Comparison of ENCODE assay signal across 24 cellular contexts in genomic region chr12:21813751-21814150, GRCh38. TPM values are rescaled to one million over a fixed set of nuclear protein-coding genes. Genes with fewer than 3 reads are reported as not detected.
A peak's percentile ranks its signal among the peaks of the same experiment; 100 is the strongest.
DNase-seq lines count a peak whose midpoint lies in the region; ATAC-seq, FAIRE-seq and TF ChIP-seq lines count a peak whose summit lies in the region.
"Had no signal": no experiment of that assay in that cellular context is flagged by ENCODE, and none has a peak within 500 bp of the region (broad histone marks: within the 10 kb centered on the region; RNA-seq: fewer than 3 reads in every experiment).

No MANE protein-coding gene starts in this region.

- peak overlapping the region in 1 of 2 donors; percentile 18 for H3K9ac ChIP-seq in liver (ENCODE audit: low read depth in 1 of 2, low read length in 2 of 2)
- H3K9ac ChIP-seq in HepG2 (ENCODE audit: insufficient read depth, low read depth, low read length): no peak overlapping the region
- H3K9ac ChIP-seq: GM23248 had no signal

- in situ Hi-C loops in HepG2 (cut with HindIII; ENCODE audit: extremely low pct_ligation_motif_present, low pct_unique_long_range_greater_than_20kb): no loop called here

- DNase-seq in HepG2 (ENCODE audit: low spot score): no peak
- no peak for DNase-seq in heart right ventricle
- DNase-seq in right cardiac atrium: no peak
- no peak for DNase-seq in activated naive CD4-positive, alpha-beta T cell treated with Interleukin-2 at 50 U/mL for 16 hours
- DNase-seq in vagina (ENCODE audit: extremely low spot score in 2 of 2): no peak
- DNase-seq: ACHN; C1 segment of cervical spinal cord; CD4-positive, CD25-positive, alpha-beta regulatory T cell; CD8-positive, alpha-beta memory T cell; COR-L47; DMS153; DMS79; GDM1; GM23248 had no signal

- ATAC-seq in HepG2 (no peak), heart right ventricle (peak in 5 of 8 donors; percentile 51 to 93 (median 57)), right cardiac atrium (peak; percentile 44 to 68), HG03457 (IDR thresholded peaks at IDR 0.05; ENCODE audit: unreplicated experiment) (no peak)

- H3K36me3 ChIP-seq in liver (ENCODE audit: control insufficient read depth in 4 of 4, insufficient read depth in 3 of 4, low read depth in 1 of 4, low read length in 3 of 4): peaks cover 0 to 15% (median 3%) of the 10 kb centered on the region in 4 donors
- no peaks in the 10 kb centered on the region for H3K36me3 ChIP-seq in HepG2 (replicated peaks in 1 of 2; ENCODE audit: control insufficient read depth in 1 of 2, insufficient read depth in 2 of 2, low read length in 2 of 2)
- H3K36me3 ChIP-seq in heart right ventricle: peaks cover 0 to 66% (median 0%) of the 10 kb centered on the region in 9 donors
- no peaks in the 10 kb centered on the region for H3K36me3 ChIP-seq in vagina
- H3K36me3 ChIP-seq: BE2C, HAP-1 had no signal

- TF ChIP-seq CTCF in liver (IDR thresholded peaks at IDR 0.05; ENCODE audit: low read depth, low read length, missing input control): no peak
- no peak for TF ChIP-seq CTCF in HepG2 (CRISPR knock-in tag; IDR thresholded peaks at IDR 0.05)
- TF ChIP-seq CTCF in heart right ventricle (IDR thresholded peaks at IDR 0.05): no peak
- no peak for TF ChIP-seq CTCF in vagina (IDR thresholded peaks at IDR 0.05)

- CTCF ChIA-PET in HepG2 (lab: Yijun Ruan, JAX; ENCODE audit: low intra/inter-chr PET ratio, low total read pairs): no interaction called here

- no peaks in the 10 kb centered on the region for H3K79me2 ChIP-seq in HepG2 (ENCODE audit: insufficient read depth, low read length)

- WGBS in liver: 61% methylated on average over 3 of the region's 3 CpGs
- WGBS in HepG2 (ENCODE audit: low lambda C conversion rate): 28% methylated on average over 3 of the region's 3 CpGs
- WGBS in heart right ventricle, 2 donors: 34 to 50% methylated on average over 3 of the region's 3 CpGs
- WGBS in right cardiac atrium: 53% methylated on average over 3 of the region's 3 CpGs

- H4K20me1 ChIP-seq in HepG2 (ENCODE audit: insufficient read depth, low read length): no peaks in the 10 kb centered on the region

- BruUV-seq in HepG2 (replicated peaks; lab: Mats Ljungman, UMichigan): no TSS peak

- TF ChIP-seq POLR2A in HepG2 (IDR thresholded peaks at IDR 0.05; ENCODE audit: insufficient read depth in 1 of 2, low read depth in 2 of 2, low read length in 2 of 2) (no peak), vagina (IDR thresholded peaks at IDR 0.05) (no peak)

- TF ChIP-seq RAD21 in liver (IDR thresholded peaks at IDR 0.05): no peak
- no peak for TF ChIP-seq RAD21 in HepG2 (CRISPR knock-in tag; IDR thresholded peaks at IDR 0.05)

- intact Hi-C loops in HepG2 (cut with micrococcal nuclease; ENCODE audit: unreplicated experiment): no loop called here
- intact Hi-C loops in heart right ventricle (cut with DNase I): loop anchor here in 2 of 10 donors (5.0 to 10.0 kb wide), 2 partner anchors 36 to 99 kb away; no protein-coding TSS in a partner anchor
- intact Hi-C loops in right cardiac atrium (cut with DNase I): no loop called here
- intact Hi-C loops in vagina (cut with DNase I): no loop called here

- no peak overlapping the region for H3K4me2 ChIP-seq in HepG2 (ENCODE audit: low read depth, low read length)

- TF ChIP-seq EP300 in HepG2 (IDR thresholded peaks at IDR 0.05; ENCODE audit: low read depth in 2 of 2, low read length in 2 of 2) (no peak), HepG2 (CRISPR knock-in tag; IDR thresholded peaks at IDR 0.05; ENCODE audit: borderline replicate concordance) (no peak)

- no peak overlapping the region for H3K4me3 ChIP-seq in liver (ENCODE audit: low read depth in 1 of 3, low read length in 3 of 3)
- H3K4me3 ChIP-seq in HepG2 (replicated peaks in 1 of 3; ENCODE audit: insufficient read depth in 1 of 3, low read depth in 2 of 3, low read length in 3 of 3): no peak overlapping the region
- H3K4me3 ChIP-seq in heart right ventricle: no peak overlapping the region
- no peak overlapping the region for H3K4me3 ChIP-seq in right cardiac atrium (ENCODE audit: low read length)
- no peak overlapping the region for H3K4me3 ChIP-seq in vagina
- H3K4me3 ChIP-seq: GM23248, HAP-1 had no signal

- no peaks in the 10 kb centered on the region for H3K27me3 ChIP-seq in liver (ENCODE audit: control insufficient read depth in 4 of 4, insufficient read depth in 4 of 4, low read length in 3 of 4)
- no peaks in the 10 kb centered on the region for H3K27me3 ChIP-seq in HepG2 (ENCODE audit: control insufficient read depth in 1 of 2, insufficient read depth in 2 of 2, low read length in 2 of 2)
- H3K27me3 ChIP-seq in heart right ventricle: no peaks in the 10 kb centered on the region
- no peaks in the 10 kb centered on the region for H3K27me3 ChIP-seq in right cardiac atrium (ENCODE audit: control insufficient read depth, insufficient read depth)
- H3K27me3 ChIP-seq in vagina: no peaks in the 10 kb centered on the region
- H3K27me3 ChIP-seq: BE2C had no signal

- peak overlapping the region; percentile 51 to 61 for H3K27ac ChIP-seq in liver (ENCODE audit: low read depth in 1 of 2, low read length in 2 of 2)
- H3K27ac ChIP-seq in HepG2 (ENCODE audit: extremely low read length, insufficient read depth, low read length): no peak overlapping the region
- peak overlapping the region in 7 of 10 donors; percentile 13 to 50 (median 23) for H3K27ac ChIP-seq in heart right ventricle
- no peak overlapping the region for H3K27ac ChIP-seq in right cardiac atrium (ENCODE audit: low read length)
- no peak overlapping the region for H3K27ac ChIP-seq in vagina
- H3K27ac ChIP-seq: GM23248 had no signal

- no peaks in the 10 kb centered on the region for H3K9me3 ChIP-seq in liver (ENCODE audit: control insufficient read depth in 4 of 4, low read length in 3 of 4)
- peaks cover 10% of the 10 kb centered on the region; the same call in 1 of the 2 replicates for H3K9me3 ChIP-seq in HepG2 (ENCODE audit: low read length)
- peaks cover 0 to 4% (median 0%) of the 10 kb centered on the region in 11 donors for H3K9me3 ChIP-seq in heart right ventricle
- H3K9me3 ChIP-seq in right cardiac atrium (ENCODE audit: control insufficient read depth, low read length): no peaks in the 10 kb centered on the region
- H3K9me3 ChIP-seq in vagina: no peaks in the 10 kb centered on the region
- H3K9me3 ChIP-seq: BE2C, HAP-1 had no signal

- H3K4me1 ChIP-seq in liver (ENCODE audit: control insufficient read depth in 4 of 4, insufficient read depth in 4 of 4, low read length in 3 of 4) (peaks cover 1 to 49% (median 31%) of the 10 kb centered on the region in 4 donors), HepG2 (ENCODE audit: insufficient read depth, low read length) (0 out of 2 replicates have a peak, but pooled peaks cover 3% of the 10 kb centered on the region), heart right ventricle (peaks cover 0 to 25% (median 4%) of the 10 kb centered on the region in 9 donors), right cardiac atrium (ENCODE audit: control insufficient read depth, insufficient read depth, low read length) (peaks cover 3% of the 10 kb centered on the region), vagina (peaks cover 2% of the 10 kb centered on the region)
- H3K4me1 ChIP-seq: HAP-1 had no signal

- POLR2A ChIA-PET in HepG2 (lab: Yijun Ruan, JAX): no interaction called here

- H2AFZ ChIP-seq in HepG2 (ENCODE audit: low read length): no peak overlapping the region
- H2AFZ ChIP-seq: GM23248 had no signal

- FAIRE-seq in HepG2 (lab: Jason Lieb, UNC): no peak
- FAIRE-seq: A204.1, GM12892, GM18507, HTR-8/SVneo had no signal

TF ChIP-seq in liver, 16 proteins besides CTCF, POLR2A, EP300 and RAD21 (continues in another document):
- TF ChIP-seq, protein P1, sequence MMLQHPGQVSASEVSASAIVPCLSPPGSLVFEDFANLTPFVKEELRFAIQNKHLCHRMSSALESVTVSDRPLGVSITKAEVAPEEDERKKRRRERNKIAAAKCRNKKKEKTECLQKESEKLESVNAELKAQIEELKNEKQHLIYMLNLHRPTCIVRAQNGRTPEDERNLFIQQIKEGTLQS (IDR thresholded peaks at IDR 0.05): no peak

TF ChIP-seq in HepG2, 621 proteins besides CTCF, POLR2A, EP300 and RAD21 (continues in another document):
- no peak for TF ChIP-seq PAF1 (CRISPR knock-in tag; IDR thresholded peaks at IDR 0.05)
- TF ChIP-seq BRCA1 (CRISPR knock-in tag; IDR thresholded peaks at IDR 0.05): no peak

RNA-seq across cellular contexts. Expression of gene KCNJ8, which starts 39.2 kb away (rescaled TPM):
- total RNA-seq in liver (10 to 100 TPM; 10.9 to 44.2 TPM), HepG2 (2016; rRNA removed; fragmentation: Illumina TruSeq; extraction: Trizol) (not detected in 2 replicates), heart right ventricle (100 to 1,000 TPM in 2 of 10 donors, 10 to 100 TPM in 8; 46.0 to 128 (median 54.8) TPM), right cardiac atrium (10 to 100 TPM; 37.5 to 45.0 (median 40.4) TPM), vagina (17.2 TPM)
- polyA plus RNA-seq in liver (10 to 100 TPM; 24.2 to 30.3 TPM), HepG2 (2011; rRNA removed) (not detected in 2 replicates), heart right ventricle (10 to 100 TPM; 13.8 to 87.8 TPM), right cardiac atrium (25.7 TPM)
- total RNA-seq in HepG2 (2016; cell fraction: cytosol; rRNA removed; fragmentation: Illumina TruSeq; extraction: Trizol; ENCODE audit: low read depth): not detected in 2 replicates
- not detected in 2 replicates for total RNA-seq in HepG2 (2016; cell fraction: insoluble cytoplasmic fraction; rRNA removed; fragmentation: Illumina TruSeq; extraction: Trizol)
- not detected in 2 replicates for total RNA-seq in HepG2 (2016; cell fraction: membrane; rRNA removed; fragmentation: Illumina TruSeq; extraction: Trizol)
- not detected in 2 replicates for total RNA-seq in HepG2 (2016; cell fraction: nucleus; rRNA removed; fragmentation: Illumina TruSeq; extraction: Trizol)
- not detected in 2 replicates for polyA plus RNA-seq in HepG2 (2011; cell fraction: cytosol; rRNA removed)
- polyA plus RNA-seq in HepG2 (2011; cell fraction: nucleus; rRNA removed): not detected in 2 replicates
- not detected in 2 replicates for polyA plus RNA-seq in HepG2 (2012)
- not detected in 2 replicates for polyA plus RNA-seq in HepG2 (2016; cell fraction: cytosol; fragmentation: Illumina TruSeq; extraction: Trizol; ENCODE audit: low read depth)
- polyA plus RNA-seq in HepG2 (2016; cell fraction: insoluble cytoplasmic fraction; fragmentation: Illumina TruSeq; extraction: Trizol; ENCODE audit: low read depth): not detected in 2 replicates
- not detected in 2 replicates for polyA plus RNA-seq in HepG2 (2016; cell fraction: membrane; fragmentation: Illumina TruSeq; extraction: Trizol; ENCODE audit: low read depth)
- not detected in 2 replicates for polyA plus RNA-seq in HepG2 (2016; cell fraction: nucleus; fragmentation: Illumina TruSeq; extraction: Trizol; ENCODE audit: insufficient read depth, low read depth)
- not detected in 2 replicates for polyA minus RNA-seq in HepG2 (2011; rRNA and poly(A)+ RNA removed; ENCODE audit: low replicate concordance)
- not detected in 2 replicates for polyA minus RNA-seq in HepG2 (2011; cell fraction: cytosol; rRNA and poly(A)+ RNA removed)
- polyA minus RNA-seq in HepG2 (2011; cell fraction: nucleus; rRNA and poly(A)+ RNA removed): not detected in 2 replicates
- total RNA-seq: CD4-positive, CD25-positive, alpha-beta regulatory T cell; CD8-positive, alpha-beta memory T cell; Daoy had no signal
- polyA plus RNA-seq: CD8-positive, alpha-beta memory T cell; IgD-negative memory B cell had no signal

Comparison
In these comparisons a context has a peak if more than half of its experiments do, and no peak if none do; other contexts are left out.
1. H3K27ac ChIP-seq: peak in liver (2 of 2) and heart right ventricle (7 of 10); none in HepG2 (single experiment), right cardiac atrium (single experiment) and vagina (single experiment).
2. RNA of gene KCNJ8, which starts 39.2 kb away (total RNA-seq): 46.0 to 128 TPM in heart right ventricle, 10.9 to 44.2 TPM in liver, 37.5 to 45.0 TPM in right cardiac atrium and 17.2 TPM in vagina (single experiment); not detected in HepG2; every median in the first group is over 10 times any median in the second.
3. ATAC-seq: peak in heart right ventricle (5 of 8) and right cardiac atrium (2 of 2); none in HepG2 (single experiment) and HG03457 (single experiment).